Comparison of ENCODE assay signal across 8 cellular contexts in the genomic region with DNA sequence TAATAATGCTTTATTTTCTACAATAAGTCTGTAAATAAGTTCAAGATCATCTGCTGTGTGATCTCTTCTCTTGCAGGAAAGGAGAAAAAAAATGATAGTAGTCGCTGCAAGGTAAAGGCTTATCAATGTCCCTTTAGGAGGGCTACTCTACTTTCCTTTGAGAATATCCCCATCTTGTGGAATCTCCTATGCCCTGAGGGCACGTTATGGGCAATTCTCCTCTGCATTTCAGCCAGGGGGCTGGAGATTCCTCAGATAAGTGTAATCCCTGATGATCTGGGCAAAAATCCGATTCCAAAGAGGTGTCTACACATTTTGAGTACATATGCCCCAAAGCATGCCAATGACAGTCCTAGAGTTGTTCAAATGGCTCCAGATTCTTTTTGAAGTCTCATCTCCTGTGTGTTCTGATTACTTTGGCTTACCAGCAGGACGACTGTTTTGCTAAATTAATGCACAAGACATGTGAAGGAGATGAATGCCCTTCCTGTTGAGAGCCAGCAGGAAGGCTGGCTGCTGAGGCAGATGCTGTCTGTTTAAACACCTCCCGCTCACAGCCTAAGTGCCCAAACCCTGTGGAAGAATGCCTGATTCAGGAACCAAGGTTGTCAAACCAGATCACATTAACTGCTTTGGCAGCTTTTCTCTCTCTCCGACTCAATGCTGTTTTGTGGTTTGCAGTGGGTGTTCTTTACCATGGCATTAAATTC.
DNase-seq lines count a peak whose midpoint lies in the region; ATAC-seq and TF ChIP-seq lines count a peak whose summit lies in the region.

No MANE protein-coding gene starts in this region.

- no peaks in the 10 kb centered on the region for H3K9me3 ChIP-seq in esophagus squamous epithelium

- DNase-seq in NCI-H2081 treated with DMSO at 0.1 percent for 48 hours (lab: John Stamatoyannopoulos, UW) (peak; percentile 67), choroid plexus epithelial cell (ENCODE audit: low read depth) (peak; percentile 85), omental fat pad (ENCODE audit: low spot score) (no peak), UCSD-AML1 (lab: John Stamatoyannopoulos, UW; ENCODE audit: unreplicated experiment) (no peak), esophagus squamous epithelium (lab: John Stamatoyannopoulos, UW) (no peak)
- no peak for DNase-seq in activated CD4-positive, alpha-beta T cell treated with anti-CD3 and anti-CD28 coated beads, Interleukin-2, amount 50 U/mL, for 1 hour
- no peak for DNase-seq in activated effector memory CD4-positive, alpha-beta T cell treated with Interleukin-2 at 50 U/mL for 16 hours

- no peak overlapping the region for H3K27ac ChIP-seq in esophagus squamous epithelium

- no peaks in the 10 kb centered on the region for H3K36me3 ChIP-seq in esophagus squamous epithelium

- WGBS in esophagus squamous epithelium, 2 donors = 12 to 20% methylated on average over 5 to 6 of the region's 6 CpGs

- TF ChIP-seq CTCF in choroid plexus epithelial cell (conservative IDR thresholded peaks at IDR 0.05; ENCODE audit: low read depth, low read length) = peak; percentile 85
- no peak for TF ChIP-seq CTCF in omental fat pad (IDR thresholded peaks at IDR 0.05)
- peak in 1 of 6 experiments; percentile 10 for TF ChIP-seq CTCF in esophagus squamous epithelium (IDR thresholded peaks at IDR 0.05)

- intact Hi-C loops in esophagus squamous epithelium (cut with DNase I) = no loop called here

- no peak overlapping the region for H3K4me3 ChIP-seq in choroid plexus epithelial cell (ENCODE audit: low read depth, low read length)
- no peak overlapping the region for H3K4me3 ChIP-seq in esophagus squamous epithelium

- TF ChIP-seq POLR2A in esophagus squamous epithelium (IDR thresholded peaks at IDR 0.05) = no peak

- ATAC-seq in GM19035 (IDR thresholded peaks at IDR 0.05; ENCODE audit: unreplicated experiment) (peak; percentile 56), omental fat pad (ENCODE audit: low FRiP score) (peak; percentile 68)

- peaks cover 0 to 3% (median 0%) of the 10 kb centered on the region in 3 donors for H3K4me1 ChIP-seq in esophagus squamous epithelium

- no peaks in the 10 kb centered on the region for H3K27me3 ChIP-seq in esophagus squamous epithelium

Comparison
In these comparisons a context has a peak if more than half of its experiments do, and no peak if none do; other contexts are left out.
1. DNase-seq: peak in NCI-H2081 treated with DMSO at 0.1 percent for 48 hours (single experiment) and choroid plexus epithelial cell (single experiment); none in omental fat pad (single experiment), UCSD-AML1 (single experiment), esophagus squamous epithelium (single experiment), activated CD4-positive, alpha-beta T cell treated with anti-CD3 and anti-CD28 coated beads, Interleukin-2, amount 50 U/mL, for 1 hour (single experiment) and activated effector memory CD4-positive, alpha-beta T cell treated with Interleukin-2 at 50 U/mL for 16 hours (single experiment).